ENCODE assay signal across 16 cellular contexts in the genomic region with DNA sequence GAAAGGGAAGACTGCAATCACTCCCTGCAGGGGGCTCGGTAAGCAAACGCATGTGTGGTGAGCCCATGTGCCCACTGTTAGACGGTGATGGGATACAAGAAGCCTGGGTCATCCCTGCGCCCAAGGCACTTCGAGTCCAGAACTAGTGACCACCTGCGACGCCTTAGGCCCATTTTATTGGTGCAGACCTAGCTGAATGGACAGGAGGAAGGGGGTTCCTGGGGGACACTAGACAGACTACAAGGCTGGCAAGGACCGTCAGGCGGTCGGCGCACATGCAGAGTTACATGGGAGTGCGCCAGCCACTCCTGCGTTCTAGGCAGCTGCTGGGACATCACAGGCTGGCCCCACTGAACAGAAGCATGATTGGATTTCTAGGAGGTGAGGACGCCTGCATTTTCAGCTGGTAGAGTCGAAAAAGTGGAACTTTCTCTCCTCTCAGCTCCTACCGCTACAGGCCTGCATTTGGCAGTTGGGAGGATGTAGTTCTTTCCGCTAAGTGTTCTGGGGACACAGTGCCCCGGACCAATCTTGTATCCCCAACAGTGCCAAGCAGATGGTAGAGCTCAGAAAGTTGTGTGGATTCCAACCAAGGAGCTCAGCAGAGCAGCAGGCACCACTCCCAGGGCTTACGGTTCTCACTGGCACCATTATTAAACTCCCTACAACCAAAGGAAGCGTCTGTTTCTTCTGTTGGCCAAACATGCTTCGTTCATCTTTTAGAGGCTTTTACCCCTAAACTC. TPM values are rescaled to one million over a fixed set of nuclear protein-coding genes. Genes with fewer than 3 reads are reported as not detected.
A peak's percentile ranks its signal among the peaks of the same experiment; 100 is the strongest.
DNase-seq lines count a peak whose midpoint lies in the region; ATAC-seq and TF ChIP-seq lines count a peak whose summit lies in the region.
"Had no signal": no experiment of that assay in that cellular context is flagged by ENCODE, and none has a peak within 500 bp of the region (broad histone marks: within the 10 kb centered on the region; RNA-seq: fewer than 3 reads in every experiment).

No MANE protein-coding gene starts in this region.

- no peak overlapping the region for H3K27ac ChIP-seq in RWPE2 (ENCODE audit: poor library complexity, severe bottlenecking)
- H3K27ac ChIP-seq: A549, BLaER1 had no signal

- DNase-seq in RWPE2 (ENCODE audit: low spot score) (peak; percentile 38), neural crest cell (ENCODE audit: low read depth, low spot score) (no peak), iPS-NIHi11 (ENCODE audit: low spot score) (no peak), BE2C (no peak), HAP-1 (ENCODE audit: low spot score in 2 of 2) (no peak), NCI-H226 (no peak)
- no peak for DNase-seq in central memory CD8-positive, alpha-beta T cell (ENCODE audit: low spot score in 2 of 2)
- DNase-seq: Calu3; CD4-positive, CD25-positive, alpha-beta regulatory T cell; DMS 273 treated with DMSO at 0.1 percent for 48 hours; DMS79; IMR-90; KBM-7 had no signal

- in situ Hi-C loops in HAP-1 (cut with MboI; ENCODE audit: low sequenced_read_pairs), result no loop called here

- no peaks in the 10 kb centered on the region for H3K9me3 Mint-ChIP-seq in central memory CD8-positive, alpha-beta T cell
- H3K9me3 Mint-ChIP-seq in neural crest cell, result no peaks in the 10 kb centered on the region
- H3K9me3 Mint-ChIP-seq: CD4-positive, CD25-positive, alpha-beta regulatory T cell; GM23338 had no signal

- no peak for ATAC-seq in RWPE2 (ENCODE audit: low read depth)
- ATAC-seq in central memory CD8-positive, alpha-beta T cell (replicated peaks; ENCODE audit: extremely low read depth, poor library complexity, severe bottlenecking), result no peak
- ATAC-seq: A549, GM23338 had no signal

- peak overlapping the region; percentile 19 for H3K27ac Mint-ChIP-seq in central memory CD8-positive, alpha-beta T cell (ENCODE audit: low read depth)
- H3K27ac Mint-ChIP-seq in neural crest cell (ENCODE audit: unreplicated experiment), result peak overlapping the region; percentile 57
- H3K27ac Mint-ChIP-seq: CD4-positive, CD25-positive, alpha-beta regulatory T cell; GM23338 had no signal

- H3K36me3 ChIP-seq in RWPE2 (ENCODE audit: low read depth), result peaks cover 17% of the 10 kb centered on the region
- H3K36me3 ChIP-seq in BE2C, result peaks cover 25% of the 10 kb centered on the region
- peaks cover 15% of the 10 kb centered on the region for H3K36me3 ChIP-seq in HAP-1 (replicated peaks)

- H3K36me3 Mint-ChIP-seq in central memory CD8-positive, alpha-beta T cell (ENCODE audit: insufficient read depth), result peaks cover 25% of the 10 kb centered on the region
- peaks cover 3% of the 10 kb centered on the region for H3K36me3 Mint-ChIP-seq in neural crest cell (ENCODE audit: low read depth)

- H3K27me3 ChIP-seq in RWPE2 (ENCODE audit: insufficient read depth, poor library complexity, severe bottlenecking) (no peaks in the 10 kb centered on the region), BE2C (no peaks in the 10 kb centered on the region), HAP-1 (ENCODE audit: low read depth) (no peaks in the 10 kb centered on the region)
- H3K27me3 ChIP-seq: BLaER1 had no signal

- H3K4me1 ChIP-seq in RWPE2 (ENCODE audit: insufficient read depth, poor library complexity, severe bottlenecking), result no peaks in the 10 kb centered on the region
- no peaks in the 10 kb centered on the region for H3K4me1 ChIP-seq in BE2C
- no peaks in the 10 kb centered on the region for H3K4me1 ChIP-seq in HAP-1
- H3K4me1 ChIP-seq: A549 had no signal

- H3K9me3 ChIP-seq in RWPE2 (ENCODE audit: severe bottlenecking) (no peaks in the 10 kb centered on the region), BE2C (no peaks in the 10 kb centered on the region), HAP-1 (no peaks in the 10 kb centered on the region)
- H3K9me3 ChIP-seq: A549, BLaER1 had no signal

- no peak overlapping the region for H3K4me3 Mint-ChIP-seq in central memory CD8-positive, alpha-beta T cell
- H3K4me3 Mint-ChIP-seq in neural crest cell, result no peak overlapping the region
- H3K4me3 Mint-ChIP-seq: CD4-positive, CD25-positive, alpha-beta regulatory T cell; GM23338 had no signal

- H3K4me3 ChIP-seq in RWPE2 (ENCODE audit: severe bottlenecking), result no peak overlapping the region
- no peak overlapping the region for H3K4me3 ChIP-seq in BE2C (ENCODE audit: low read depth, low read length)
- H3K4me3 ChIP-seq in HAP-1, result no peak overlapping the region
- H3K4me3 ChIP-seq: A549, BLaER1, GM23338 had no signal

- H3K4me1 Mint-ChIP-seq in central memory CD8-positive, alpha-beta T cell, result peaks cover 4% of the 10 kb centered on the region
- H3K4me1 Mint-ChIP-seq in neural crest cell, result no peaks in the 10 kb centered on the region

- no peak for TF ChIP-seq CTCF in RWPE2 (IDR thresholded peaks at IDR 0.05; ENCODE audit: poor library complexity, severe bottlenecking)
- TF ChIP-seq CTCF in neural crest cell (conservative IDR thresholded peaks at IDR 0.05), result no peak
- no peak for TF ChIP-seq CTCF in BE2C (IDR thresholded peaks at IDR 0.05; ENCODE audit: low read depth, low read length)

- no peaks in the 10 kb centered on the region for H3K27me3 Mint-ChIP-seq in central memory CD8-positive, alpha-beta T cell
- H3K27me3 Mint-ChIP-seq in neural crest cell (ENCODE audit: low read depth), result no peaks in the 10 kb centered on the region
- H3K27me3 Mint-ChIP-seq: CD4-positive, CD25-positive, alpha-beta regulatory T cell had no signal

RNA-seq across cellular contexts. Expression of a gene that starts 35.7 kb away (rescaled TPM):
- total RNA-seq in neural crest cell, result 26.5 TPM in 2 replicates
- 55.8 TPM for polyA plus RNA-seq in BE2C (2012; ENCODE audit: insufficient read depth, insufficient read length, low read depth)
